ENCODE assay signal across 14 cellular contexts in the genomic region with DNA sequence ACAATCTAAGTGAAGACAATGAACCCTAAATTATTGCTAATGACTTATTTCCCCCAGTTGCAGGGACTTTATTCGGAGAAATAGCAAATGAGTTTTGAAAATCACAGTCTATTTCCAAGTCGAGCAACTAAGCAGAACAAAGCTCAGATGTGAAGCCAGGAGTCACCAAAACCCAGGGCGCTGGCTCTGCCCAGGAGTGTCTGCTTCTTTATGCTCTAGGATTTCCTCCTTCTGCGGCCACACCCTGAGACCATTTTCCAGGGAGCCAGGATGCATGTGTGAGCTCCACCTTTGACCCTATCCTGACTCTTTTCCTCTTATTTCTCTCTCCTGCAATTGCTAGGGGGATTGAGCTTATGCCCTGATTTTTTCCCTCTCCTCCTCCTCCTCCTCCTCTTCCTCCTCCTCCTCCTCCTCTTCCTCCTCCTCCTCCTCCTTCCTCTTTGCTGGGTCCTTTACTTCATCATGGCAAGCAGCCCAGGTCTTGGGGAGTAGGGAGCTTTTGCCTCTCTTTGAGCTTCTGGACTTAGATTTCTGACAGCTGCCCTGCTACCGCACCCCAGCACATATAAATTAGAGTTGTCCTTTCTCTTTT.
DNase-seq lines count a peak whose midpoint lies in the region; ATAC-seq and TF ChIP-seq lines count a peak whose summit lies in the region.
"Had no signal": no experiment of that assay in that cellular context is flagged by ENCODE, and none has a peak within 500 bp of the region (broad histone marks: within the 10 kb centered on the region; RNA-seq: fewer than 3 reads in every experiment).

No MANE protein-coding gene starts in this region.

- H3K4me3 Mint-ChIP-seq in Calu3 (ENCODE audit: low read depth, unreplicated experiment) = no peak overlapping the region
- H3K4me3 Mint-ChIP-seq: CD8-positive, alpha-beta T cell had no signal

- no peak for TF ChIP-seq EP300 in esophagus muscularis mucosa (IDR thresholded peaks at IDR 0.05)

- H3K9me3 ChIP-seq in heart right ventricle (no peaks in the 10 kb centered on the region), esophagus muscularis mucosa (no peaks in the 10 kb centered on the region)
- H3K9me3 ChIP-seq: BE2C had no signal

- no peak for TF ChIP-seq CTCF in Calu3 (IDR thresholded peaks at IDR 0.05; ENCODE audit: unreplicated experiment)
- peak in 1 of 9 donors; percentile 3 for TF ChIP-seq CTCF in heart right ventricle (IDR thresholded peaks at IDR 0.05)
- TF ChIP-seq CTCF in esophagus muscularis mucosa (IDR thresholded peaks at IDR 0.05) = no peak

- no peak for TF ChIP-seq POLR2A in esophagus muscularis mucosa (IDR thresholded peaks at IDR 0.05; ENCODE audit: low read depth)

- H3K27me3 Mint-ChIP-seq in Calu3 (ENCODE audit: unreplicated experiment) = no peaks in the 10 kb centered on the region

- H3K27ac ChIP-seq in heart right ventricle (no peak overlapping the region), esophagus muscularis mucosa (replicated peaks in 1 of 4) (no peak overlapping the region)

- H3K36me3 ChIP-seq in heart right ventricle = no peaks in the 10 kb centered on the region
- no peaks in the 10 kb centered on the region for H3K36me3 ChIP-seq in esophagus muscularis mucosa
- H3K36me3 ChIP-seq: BE2C had no signal

- no peaks in the 10 kb centered on the region for H3K27me3 ChIP-seq in heart right ventricle
- H3K27me3 ChIP-seq in esophagus muscularis mucosa = no peaks in the 10 kb centered on the region

- DNase-seq in Calu3 (peak; percentile 37), LoVo (ENCODE audit: low spot score) (peak; percentile 70), heart right ventricle (peak in 1 of 2 donors; percentile 14), mucosa of gallbladder (ENCODE audit: low spot score) (peak; percentile 13), esophagus muscularis mucosa (ENCODE audit: extremely low spot score) (no peak), NCI-H1048 (lab: John Stamatoyannopoulos, UW) (no peak)
- DNase-seq: BE2C; CD8-positive, alpha-beta T cell; Karpas-422; NCI-H1436; NCI-H2081; NCI-H510A treated with DMSO at 0.1 percent for 48 hours; SIG-M5 had no signal

- H3K4me3 ChIP-seq in heart right ventricle (no peak overlapping the region), esophagus muscularis mucosa (no peak overlapping the region)

- peak in 7 of 8 donors; percentile 53 to 88 (median 76) for ATAC-seq in heart right ventricle
- ATAC-seq in HG02981 (IDR thresholded peaks at IDR 0.05; ENCODE audit: unreplicated experiment) = no peak
- ATAC-seq: CD8-positive, alpha-beta T cell had no signal

- intact Hi-C loops in Calu3 (cut with micrococcal nuclease; ENCODE audit: unreplicated experiment) = loop anchor here (5.0 kb wide), 1 partner anchor 195 kb away; no protein-coding TSS in a partner anchor
- intact Hi-C loops in heart right ventricle (cut with DNase I) = no loop called here
- intact Hi-C loops in esophagus muscularis mucosa (cut with DNase I) = no loop called here

- H3K4me1 ChIP-seq in heart right ventricle (peaks cover 0 to 4% (median 0%) of the 10 kb centered on the region in 9 donors), esophagus muscularis mucosa (peaks cover 0 to 3% (median 2%) of the 10 kb centered on the region in 4 donors)
- H3K4me1 ChIP-seq: BE2C had no signal

- peaks cover 4% of the 10 kb centered on the region for H3K9me3 Mint-ChIP-seq in Calu3 (ENCODE audit: low read depth, unreplicated experiment)

- H3K27ac Mint-ChIP-seq in Calu3 (ENCODE audit: unreplicated experiment) = peak overlapping the region; percentile 37
- H3K27ac Mint-ChIP-seq: CD8-positive, alpha-beta T cell had no signal

- no TSS peak for BruUV-seq in Calu3 (replicated peaks; lab: Mats Ljungman, UMichigan)

- CTCF ChIA-PET in Calu3 (lab: Charles Lee) = interaction anchor here (0.6 to 1.0 kb wide), 5 partner anchors 13 to 235 kb away, joined by 3 to 5 read pairs (median 4); a partner anchor contains a TSS

- peaks cover 45% of the 10 kb centered on the region for H3K4me1 Mint-ChIP-seq in Calu3 (ENCODE audit: low read depth, unreplicated experiment)

- H3K36me3 Mint-ChIP-seq in Calu3 (ENCODE audit: insufficient read depth, unreplicated experiment) = peaks cover 5% of the 10 kb centered on the region
- H3K36me3 Mint-ChIP-seq: CD8-positive, alpha-beta T cell had no signal

- WGBS in heart right ventricle, 2 donors = 50 to 60% methylated on average over 5 of the region's 5 CpGs
- 90% methylated on average over 4 of the region's 5 CpGs for WGBS in esophagus muscularis mucosa

Comparison
In these comparisons a context has a peak if more than half of its experiments do, and no peak if none do; other contexts are left out.
1. DNase-seq: peak in Calu3 (single experiment), LoVo (single experiment) and mucosa of gallbladder (single experiment); none in esophagus muscularis mucosa (single experiment) and NCI-H1048 (single experiment).